Comparison of ENCODE assay signal across 1 cellular context in genomic region chr2:26961603-26962184, GRCh38.
TF ChIP-seq lines count a peak whose summit lies in the region.

No MANE protein-coding gene starts in this region.

TF ChIP-seq in HepG2, 621 proteins besides CTCF, POLR2A, EP300 and RAD21 (continued from another document):
- TF ChIP-seq, protein P1, sequence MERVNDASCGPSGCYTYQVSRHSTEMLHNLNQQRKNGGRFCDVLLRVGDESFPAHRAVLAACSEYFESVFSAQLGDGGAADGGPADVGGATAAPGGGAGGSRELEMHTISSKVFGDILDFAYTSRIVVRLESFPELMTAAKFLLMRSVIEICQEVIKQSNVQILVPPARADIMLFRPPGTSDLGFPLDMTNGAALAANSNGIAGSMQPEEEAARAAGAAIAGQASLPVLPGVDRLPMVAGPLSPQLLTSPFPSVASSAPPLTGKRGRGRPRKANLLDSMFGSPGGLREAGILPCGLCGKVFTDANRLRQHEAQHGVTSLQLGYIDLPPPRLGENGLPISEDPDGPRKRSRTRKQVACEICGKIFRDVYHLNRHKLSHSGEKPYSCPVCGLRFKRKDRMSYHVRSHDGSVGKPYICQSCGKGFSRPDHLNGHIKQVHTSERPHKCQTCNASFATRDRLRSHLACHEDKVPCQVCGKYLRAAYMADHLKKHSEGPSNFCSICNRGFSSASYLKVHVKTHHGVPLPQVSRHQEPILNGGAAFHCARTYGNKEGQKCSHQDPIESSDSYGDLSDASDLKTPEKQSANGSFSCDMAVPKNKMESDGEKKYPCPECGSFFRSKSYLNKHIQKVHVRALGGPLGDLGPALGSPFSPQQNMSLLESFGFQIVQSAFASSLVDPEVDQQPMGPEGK (CRISPR knock-in tag; IDR thresholded peaks at IDR 0.05) = 0 out of 2 replicates have a peak, but pooled peaks have one; percentile 50
- peak; percentile 81 for TF ChIP-seq ZSCAN9 (CRISPR knock-in tag; IDR thresholded peaks at IDR 0.05; ENCODE audit: borderline replicate concordance)
- peak; percentile 93 for TF ChIP-seq ZNF614 (CRISPR knock-in tag; IDR thresholded peaks at IDR 0.05; ENCODE audit: borderline replicate concordance)
- peak; percentile 99 for TF ChIP-seq SMC3 (IDR thresholded peaks at IDR 0.05; ENCODE audit: low read length)
- TF ChIP-seq RXRB (CRISPR knock-in tag; IDR thresholded peaks at IDR 0.05; ENCODE audit: borderline replicate concordance) = peak; percentile 75
- peak; percentile 18; the same call in 1 of the 2 replicates for TF ChIP-seq ARID4A (CRISPR knock-in tag; IDR thresholded peaks at IDR 0.05; ENCODE audit: borderline replicate concordance)
- TF ChIP-seq SALL1 (CRISPR knock-in tag; IDR thresholded peaks at IDR 0.05) = peak; percentile 62; the same call in 1 of the 2 replicates
- TF ChIP-seq ZSCAN12 (CRISPR knock-in tag; IDR thresholded peaks at IDR 0.05) = no peak
- no peak for TF ChIP-seq KLF6 (CRISPR knock-in tag; IDR thresholded peaks at IDR 0.05)
